In genomic region chr2:99425022-99425421, GRCh38 we compare ENCODE assay signal across 18 cellular contexts.
DNase-seq lines count a peak whose midpoint lies in the region; ATAC-seq, FAIRE-seq and TF ChIP-seq lines count a peak whose summit lies in the region.
"Had no signal": no experiment of that assay in that cellular context is flagged by ENCODE, and none has a peak within 500 bp of the region (broad histone marks: within the 10 kb centered on the region; RNA-seq: fewer than 3 reads in every experiment).

No MANE protein-coding gene starts in this region.

- H3K79me1 ChIP-seq in IMR-90 (ENCODE audit: low read depth in 1 of 2, low read length in 2 of 2) = peaks cover 5 to 23% of the 10 kb centered on the region in 2 experiments; a peak in 3 of 4 replicates

- TF ChIP-seq POLR2A in IMR-90 (IDR thresholded peaks at IDR 0.05; ENCODE audit: low read depth, low read length) (no peak), stomach (IDR thresholded peaks at IDR 0.05) (no peak)

- H2AK9ac ChIP-seq in IMR-90 (replicated peaks; ENCODE audit: low read depth, low read length, poor library complexity) = no peak overlapping the region

- no peak overlapping the region for H4K8ac ChIP-seq in IMR-90 (ENCODE audit: low read depth in 2 of 2, low read length in 2 of 2)

- peaks cover 17% of the 10 kb centered on the region for H3K36me3 ChIP-seq in IMR-90 (ENCODE audit: control insufficient read depth, insufficient read depth, low read length)
- peaks cover 30% of the 10 kb centered on the region for H3K36me3 ChIP-seq in astrocyte (ENCODE audit: insufficient read depth, low read length)
- H3K36me3 ChIP-seq in stomach = peaks cover 19 to 90% (median 87%) of the 10 kb centered on the region in 4 donors

- H3K9me3 Mint-ChIP-seq in astrocyte (ENCODE audit: unreplicated experiment) = no peaks in the 10 kb centered on the region
- H3K9me3 Mint-ChIP-seq in activated T-cell treated with anti-CD3 and anti-CD28 coated beads, Interleukin-2, amount 50 U/mL, for 24 hours = no peaks in the 10 kb centered on the region

- peaks cover 22% of the 10 kb centered on the region for H3K4me1 Mint-ChIP-seq in astrocyte (ENCODE audit: low read depth, unreplicated experiment)
- H3K4me1 Mint-ChIP-seq in activated T-cell treated with anti-CD3 and anti-CD28 coated beads, Interleukin-2, amount 50 U/mL, for 24 hours (ENCODE audit: low read depth) = no peaks in the 10 kb centered on the region

- in situ Hi-C loops in IMR-90 (cut with MboI; ENCODE audit: low sequenced_read_pairs) = no loop called here

- TF ChIP-seq RAD21 in IMR-90 (IDR thresholded peaks at IDR 0.05; ENCODE audit: low read length) = no peak

- peak overlapping the region; percentile 74; the same call in 1 of the 2 replicates for H3K23ac ChIP-seq in IMR-90 (ENCODE audit: low read depth, low read length)

- no peaks in the 10 kb centered on the region for H3K27me3 ChIP-seq in IMR-90 (ENCODE audit: control insufficient read depth, insufficient read depth, low read length)
- H3K27me3 ChIP-seq in astrocyte (ENCODE audit: insufficient read depth, low read length) = no peaks in the 10 kb centered on the region
- H3K27me3 ChIP-seq in stomach = no peaks in the 10 kb centered on the region
- H3K27me3 ChIP-seq: Peyer's patch had no signal

- BruUV-seq in IMR-90 (replicated peaks; lab: Mats Ljungman, UMichigan) = no TSS peak

- no peak overlapping the region for H2BK15ac ChIP-seq in IMR-90 (ENCODE audit: low read depth, low read length)

- DNase-seq in IMR-90 (peak; percentile 86), astrocyte (ENCODE audit: low read depth) (peak; percentile 42), fibroblast of peridontal ligament (ENCODE audit: extremely low read depth) (peak; percentile 87), stomach (peak; percentile 36), NCI-H2171 treated with DMSO at 0.1 percent for 48 hours (lab: John Stamatoyannopoulos, UW) (no peak), kidney tubule cell (ENCODE audit: low spot score) (no peak)
- no peak for DNase-seq in activated T-cell treated with anti-CD3 and anti-CD28 coated beads, Interleukin-2, amount 50 U/mL, for 24 hours
- DNase-seq: activated CD4-positive, CD25-positive, alpha-beta regulatory T cell; activated gamma-delta T cell; hippocampal formation; left colon; MM.1S; NCI-H187 treated with DMSO at 0.1 percent for 48 hours; NCI-H526; Peyer's patch; T-helper 1 cell had no signal

- H3K36me3 Mint-ChIP-seq in astrocyte (ENCODE audit: low read depth, unreplicated experiment) = peaks cover 9% of the 10 kb centered on the region
- peaks cover 80% of the 10 kb centered on the region for H3K36me3 Mint-ChIP-seq in activated T-cell treated with anti-CD3 and anti-CD28 coated beads, Interleukin-2, amount 50 U/mL, for 24 hours (ENCODE audit: low read depth)

- H3K27ac Mint-ChIP-seq in astrocyte (ENCODE audit: unreplicated experiment) = no peak overlapping the region
- no peak overlapping the region for H3K27ac Mint-ChIP-seq in activated T-cell treated with anti-CD3 and anti-CD28 coated beads, Interleukin-2, amount 50 U/mL, for 24 hours

- intact Hi-C loops in IMR-90 (cut with micrococcal nuclease) = no loop called here
- intact Hi-C loops in stomach (cut with DNase I; ENCODE audit: low total_unique reads) = no loop called here

- H3K9me1 ChIP-seq in IMR-90 (ENCODE audit: insufficient read depth, low read length) = peaks cover 17% of the 10 kb centered on the region

- H4K20me1 ChIP-seq in IMR-90 (ENCODE audit: insufficient read depth, low read length) (peaks cover 27% of the 10 kb centered on the region; the same call in 1 of the 2 replicates), astrocyte (ENCODE audit: insufficient read depth, low read length) (peaks cover 14% of the 10 kb centered on the region)

- POLR2A ChIA-PET in IMR-90 (lab: Charles Lee; ENCODE audit: unreplicated experiment) = no interaction called here

- TF ChIP-seq CTCF in IMR-90 (conservative IDR thresholded peaks at IDR 0.05; ENCODE audit: low read depth, low read length) (no peak), astrocyte (IDR thresholded peaks at IDR 0.05; ENCODE audit: insufficient read depth, low read depth, low read length) (no peak), stomach (IDR thresholded peaks at IDR 0.05) (no peak)

- no CpG with 5 or more reads among the region's 2 CpGs for WGBS in IMR-90 (ENCODE audit: extremely low coverage in 2 of 2, insufficient read length in 1 of 2), 2 experiments
- 15 to 36% (median 22%) methylated on average over 2 of the region's 2 CpGs for WGBS in stomach, 5 donors

- H2AK5ac ChIP-seq in IMR-90 (ENCODE audit: low read depth, low read length) = no peak overlapping the region

- H3K4me3 Mint-ChIP-seq in astrocyte (ENCODE audit: unreplicated experiment) = no peak overlapping the region
- no peak overlapping the region for H3K4me3 Mint-ChIP-seq in activated T-cell treated with anti-CD3 and anti-CD28 coated beads, Interleukin-2, amount 50 U/mL, for 24 hours

- H3K9me3 ChIP-seq in IMR-90 (ENCODE audit: control insufficient read depth, insufficient read depth, low read length) = no peaks in the 10 kb centered on the region
- H3K9me3 ChIP-seq in astrocyte (ENCODE audit: insufficient read depth, low read depth, low read length) = no peaks in the 10 kb centered on the region
- no peaks in the 10 kb centered on the region for H3K9me3 ChIP-seq in stomach
- H3K9me3 ChIP-seq: Peyer's patch had no signal

- H3K27me3 Mint-ChIP-seq in astrocyte (ENCODE audit: low read depth, unreplicated experiment) = no peaks in the 10 kb centered on the region
- H3K27me3 Mint-ChIP-seq in activated T-cell treated with anti-CD3 and anti-CD28 coated beads, Interleukin-2, amount 50 U/mL, for 24 hours = no peaks in the 10 kb centered on the region

- no peak overlapping the region for H2BK20ac ChIP-seq in IMR-90 (ENCODE audit: low read depth, low read length)

- H3K27ac ChIP-seq in IMR-90 (ENCODE audit: insufficient read depth, low read length) (no peak overlapping the region), astrocyte (ENCODE audit: low read depth, low read length) (no peak overlapping the region), stomach (no peak overlapping the region)
- H3K27ac ChIP-seq: parathyroid adenoma, Peyer's patch had no signal

- H3K56ac ChIP-seq in IMR-90 (ENCODE audit: extremely low read depth, insufficient read depth, low read length) = no peak overlapping the region

- peak; percentile 68 for ATAC-seq in IMR-90 (ENCODE audit: low read depth)
- ATAC-seq: left colon had no signal

- TF ChIP-seq EP300 in stomach (IDR thresholded peaks at IDR 0.05) = no peak

- H3K79me2 ChIP-seq in astrocyte (ENCODE audit: insufficient read depth, low read length) = peaks cover 2% of the 10 kb centered on the region

- no peak overlapping the region for H3K18ac ChIP-seq in IMR-90 (ENCODE audit: low read depth, low read length)

- CTCF ChIA-PET in IMR-90 (lab: Yijun Ruan, JAX) = no interaction called here

- no peak overlapping the region for H3K4me3 ChIP-seq in IMR-90 (ENCODE audit: insufficient read depth, low read depth, low read length)
- H3K4me3 ChIP-seq in astrocyte (ENCODE audit: insufficient read depth, low read depth, low read length) = no peak overlapping the region
- no peak overlapping the region for H3K4me3 ChIP-seq in stomach
- H3K4me3 ChIP-seq: Peyer's patch had no signal

- H3K4me2 ChIP-seq in IMR-90 (ENCODE audit: low read depth, low read length) (no peak overlapping the region), astrocyte (ENCODE audit: low read length) (no peak overlapping the region)

- dilution Hi-C loops in IMR-90 (cut with HindIII; ENCODE audit: low sequenced_read_pairs, unreplicated experiment) = no loop called here

- H2AFZ ChIP-seq in IMR-90 (replicated peaks; ENCODE audit: low read length, poor library complexity) = no peak overlapping the region
- no peak overlapping the region for H2AFZ ChIP-seq in astrocyte (ENCODE audit: low read depth, low read length)
- H2AFZ ChIP-seq: parathyroid adenoma had no signal

- H3K4me1 ChIP-seq in IMR-90 (ENCODE audit: control insufficient read depth, insufficient read depth, low read length) (peaks cover 13% of the 10 kb centered on the region), astrocyte (ENCODE audit: insufficient read depth, low read length) (peaks cover 17% of the 10 kb centered on the region), stomach (peaks cover 0 to 32% (median 7%) of the 10 kb centered on the region in 4 donors)
- H3K4me1 ChIP-seq: parathyroid adenoma, Peyer's patch had no signal

- H2BK5ac ChIP-seq in IMR-90 (ENCODE audit: low read depth, low read length, poor library complexity, severe bottlenecking) = no peak overlapping the region

- no peak for FAIRE-seq in astrocyte (lab: Jason Lieb, UNC)
- FAIRE-seq: endometrium had no signal

- no peak overlapping the region for H4K5ac ChIP-seq in IMR-90 (ENCODE audit: low read depth, low read length)

- H2BK120ac ChIP-seq in IMR-90 (ENCODE audit: low read depth, low read length) = no peak overlapping the region

- H3K9ac ChIP-seq in IMR-90 (ENCODE audit: low read depth, low read length) = no peak overlapping the region
- no peak overlapping the region for H3K9ac ChIP-seq in astrocyte (ENCODE audit: low read length)
- H3K9ac ChIP-seq: parathyroid adenoma had no signal

- H3K4ac ChIP-seq in IMR-90 (ENCODE audit: low read depth, low read length) = no peak overlapping the region

- 0 out of 2 replicates have a peak overlapping the region, but pooled peaks have one; percentile 62 for H3K14ac ChIP-seq in IMR-90 (replicated peaks; ENCODE audit: low read depth, low read length)

- no peak overlapping the region for H4K91ac ChIP-seq in IMR-90 (ENCODE audit: insufficient read depth, low read depth, low read length)

TF ChIP-seq in IMR-90, 13 proteins besides CTCF, POLR2A, EP300 and RAD21 (continues in another document):
- TF ChIP-seq SMC3 (IDR thresholded peaks at IDR 0.05; ENCODE audit: low read depth, low read length) (no peak), MAFK (IDR thresholded peaks at IDR 0.05; ENCODE audit: low read depth, low read length) (no peak), NFE2L2 (IDR thresholded peaks at IDR 0.05; ENCODE audit: low read depth, low read length) (no peak), USF2 (IDR thresholded peaks at IDR 0.05; ENCODE audit: low read depth, low read length) (no peak), FOS (IDR thresholded peaks at IDR 0.05; ENCODE audit: low read depth, low read length) (no peak), CHD1 (IDR thresholded peaks at IDR 0.05; ENCODE audit: low read depth, low read length) (no peak), MXI1 (IDR thresholded peaks at IDR 0.05; ENCODE audit: borderline replicate concordance, low read depth, low read length) (no peak), CEBPB (IDR thresholded peaks at IDR 0.05; ENCODE audit: low read depth, low read length) (no peak), RFX5 (IDR thresholded peaks at IDR 0.05; ENCODE audit: low read depth, low read length) (no peak), BHLHE40 (IDR thresholded peaks at IDR 0.05; ENCODE audit: low read depth, low read length) (no peak)

Comparison
In these comparisons a context has a peak if more than half of its experiments do, and no peak if none do; other contexts are left out.
1. DNase-seq: peak in IMR-90 (single experiment), astrocyte (single experiment), fibroblast of peridontal ligament (single experiment) and stomach (single experiment); none in activated T-cell treated with anti-CD3 and anti-CD28 coated beads, Interleukin-2, amount 50 U/mL, for 24 hours (single experiment), NCI-H2171 treated with DMSO at 0.1 percent for 48 hours (single experiment) and kidney tubule cell (single experiment).